ENCODE assay signal across 21 cellular contexts in the genomic region with DNA sequence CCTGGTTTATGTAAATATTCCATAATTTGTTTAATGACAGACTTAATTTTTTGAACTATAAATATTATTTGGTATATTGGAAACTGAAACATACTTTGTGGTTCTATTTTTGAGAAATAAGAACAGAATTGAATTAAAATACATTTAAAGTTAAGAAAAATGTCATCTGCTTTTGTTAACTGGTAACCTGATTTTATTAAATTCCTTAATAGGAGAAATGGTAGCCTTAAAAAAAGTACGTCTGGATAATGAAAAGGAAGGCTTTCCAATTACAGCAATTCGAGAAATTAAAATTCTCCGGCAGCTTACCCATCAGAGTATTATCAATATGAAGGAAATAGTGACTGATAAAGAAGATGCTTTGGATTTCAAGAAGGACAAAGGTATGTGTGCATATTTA.
"Had no signal": no experiment of that assay in that cellular context is flagged by ENCODE, and none has a peak within 500 bp of the region (broad histone marks: within the 10 kb centered on the region; RNA-seq: fewer than 3 reads in every experiment).

No MANE protein-coding gene starts in this region.

- ATAC-seq: K562 had no signal

- DNase-seq: Kasumi-1, MM.1S, NCI-H1092 treated with DMSO at 0.1 percent for 48 hours, NCI-H1436, NCI-H187, NCI-H2029, NCI-H2081 treated with DMSO at 0.1 percent for 48 hours, NCI-H2171, NCI-H226, NCI-H446, NCI-H510A, NCI-H524 treated with DMSO at 0.1 percent for 48 hours, NCI-H69, NCI-H774, SHP77 had no signal

- H3K27ac Mint-ChIP-seq: IgD-negative memory B cell had no signal

- H3K9me3 Mint-ChIP-seq: IgD-negative memory B cell had no signal

- H3K9ac ChIP-seq: KMS-11 had no signal

- H3K27me3 Mint-ChIP-seq: IgD-negative memory B cell had no signal

- H3K36me3 Mint-ChIP-seq: IgD-negative memory B cell had no signal

- FAIRE-seq: HTR-8/SVneo, K562 had no signal

- H3K4me3 Mint-ChIP-seq: IgD-negative memory B cell had no signal

- H3K27ac ChIP-seq: HL-60, KMS-11, RWPE1 had no signal

- H3K4me3 ChIP-seq: K562 had no signal
